In genomic region chr9:114229236-114229635, GRCh38 we compare ENCODE assay signal across 14 cellular contexts.
"Had no signal": no experiment of that assay in that cellular context is flagged by ENCODE, and none has a peak within 500 bp of the region (broad histone marks: within the 10 kb centered on the region; RNA-seq: fewer than 3 reads in every experiment).

No MANE protein-coding gene starts in this region.

- DNase-seq: activated B cell treated with CpG ODN at 0.5 μM for 24 hours; activated CD4-positive, alpha-beta T cell treated with anti-CD3 and anti-CD28 coated beads, Interleukin-2, amount 10 ng/mL, durations not matched to agents 7 days and 5 days; activated CD8-positive, alpha-beta memory T cell treated with anti-CD3 and anti-CD28 coated beads for 24 hours; activated naive CD4-positive, alpha-beta T cell treated with anti-CD3 and anti-CD28 coated beads, Interleukin-2, amount 10 ng/mL, durations not matched to agents 7 days and 5 days; activated T-cell treated with anti-CD3 and anti-CD28 coated beads for 4 hours; left lung; midbrain; retina; small intestine; thyroid gland had no signal

- H3K4me1 ChIP-seq: left lung, thyroid gland had no signal

- ATAC-seq: activated T-helper 17 cell treated with anti-CD3 and anti-CD28 coated beads, Interleukin-2, amount 50 U/mL, for 72 hours; left lung; stimulated activated effector memory CD8-positive, alpha-beta T cell treated with anti-CD3 and anti-CD28 coated beads, Interleukin-12 subunit alpha, Interleukin-12 subunit beta, amount 100 ng/mL, for 72 hours had no signal

- H3K36me3 ChIP-seq: esophagus muscularis mucosa, left lung, thyroid gland had no signal

- H3K27ac ChIP-seq: esophagus muscularis mucosa, left lung, SK-N-MC, thyroid gland had no signal

- H3K4me3 ChIP-seq: esophagus muscularis mucosa, left lung, SK-N-MC, thyroid gland had no signal

- H3K27me3 ChIP-seq: left lung, thyroid gland had no signal

- H3K9me3 ChIP-seq: esophagus muscularis mucosa, left lung, thyroid gland had no signal
